Comparison of ENCODE assay signal across 1 cellular context in the genomic region with DNA sequence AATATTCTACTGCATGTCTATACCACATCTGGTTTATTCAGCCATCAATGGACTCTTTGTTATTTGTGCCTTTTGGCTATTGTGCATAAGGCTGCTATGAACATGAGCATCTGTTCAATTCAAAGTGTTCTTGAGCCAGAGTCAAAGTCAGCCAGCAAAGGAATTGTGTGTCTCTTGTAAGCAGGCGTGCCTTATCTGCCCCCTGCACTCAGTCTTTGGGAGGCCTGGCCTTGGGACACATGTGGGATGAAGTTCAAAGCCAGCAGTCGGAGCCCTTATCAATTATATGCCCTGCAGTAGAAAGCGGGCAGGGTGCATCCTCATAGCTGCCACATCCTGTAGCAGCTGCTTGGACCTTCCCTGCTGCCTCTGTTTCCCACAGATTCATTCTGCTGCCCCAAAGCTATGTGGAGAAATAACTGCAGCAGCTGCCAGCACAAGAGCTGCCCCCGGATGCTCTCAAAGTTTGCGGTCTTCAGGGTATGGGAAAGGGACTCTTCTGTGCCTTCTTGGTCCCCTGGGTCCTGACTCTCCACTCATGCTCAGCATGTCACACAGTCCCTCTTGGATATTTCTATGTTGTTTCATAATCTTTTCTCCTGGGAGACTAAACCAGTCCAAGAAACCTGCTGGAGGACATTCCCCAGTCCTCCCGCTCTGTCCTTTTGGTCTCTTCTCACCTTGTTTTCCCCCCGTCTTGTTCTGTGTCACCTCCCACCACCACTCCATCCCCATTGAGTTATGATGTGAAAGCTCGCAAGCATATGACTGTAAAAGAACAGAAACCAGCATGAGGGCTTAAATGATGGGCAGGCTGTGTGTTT.
TF ChIP-seq lines count a peak whose summit lies in the region.

No MANE protein-coding gene starts in this region.

TF ChIP-seq in HepG2, 621 proteins besides CTCF, POLR2A, EP300 and RAD21 (continued from another document):
- TF ChIP-seq, protein P1, sequence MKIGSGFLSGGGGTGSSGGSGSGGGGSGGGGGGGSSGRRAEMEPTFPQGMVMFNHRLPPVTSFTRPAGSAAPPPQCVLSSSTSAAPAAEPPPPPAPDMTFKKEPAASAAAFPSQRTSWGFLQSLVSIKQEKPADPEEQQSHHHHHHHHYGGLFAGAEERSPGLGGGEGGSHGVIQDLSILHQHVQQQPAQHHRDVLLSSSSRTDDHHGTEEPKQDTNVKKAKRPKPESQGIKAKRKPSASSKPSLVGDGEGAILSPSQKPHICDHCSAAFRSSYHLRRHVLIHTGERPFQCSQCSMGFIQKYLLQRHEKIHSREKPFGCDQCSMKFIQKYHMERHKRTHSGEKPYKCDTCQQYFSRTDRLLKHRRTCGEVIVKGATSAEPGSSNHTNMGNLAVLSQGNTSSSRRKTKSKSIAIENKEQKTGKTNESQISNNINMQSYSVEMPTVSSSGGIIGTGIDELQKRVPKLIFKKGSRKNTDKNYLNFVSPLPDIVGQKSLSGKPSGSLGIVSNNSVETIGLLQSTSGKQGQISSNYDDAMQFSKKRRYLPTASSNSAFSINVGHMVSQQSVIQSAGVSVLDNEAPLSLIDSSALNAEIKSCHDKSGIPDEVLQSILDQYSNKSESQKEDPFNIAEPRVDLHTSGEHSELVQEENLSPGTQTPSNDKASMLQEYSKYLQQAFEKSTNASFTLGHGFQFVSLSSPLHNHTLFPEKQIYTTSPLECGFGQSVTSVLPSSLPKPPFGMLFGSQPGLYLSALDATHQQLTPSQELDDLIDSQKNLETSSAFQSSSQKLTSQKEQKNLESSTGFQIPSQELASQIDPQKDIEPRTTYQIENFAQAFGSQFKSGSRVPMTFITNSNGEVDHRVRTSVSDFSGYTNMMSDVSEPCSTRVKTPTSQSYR (CRISPR knock-in tag; IDR thresholded peaks at IDR 0.05; ENCODE audit: borderline replicate concordance), result no peak
- TF ChIP-seq YEATS2 (CRISPR knock-in tag; IDR thresholded peaks at IDR 0.05; ENCODE audit: borderline replicate concordance), result no peak
TF ChIP-seq in HepG2: peak in this region for 0.
